Comparison of ENCODE assay signal across 1 cellular context in genomic region chr2:241659150-241659739, GRCh38.
A peak's percentile ranks its signal among the peaks of the same experiment; 100 is the strongest.
TF ChIP-seq lines count a peak whose summit lies in the region.

No MANE protein-coding gene starts in this region.

TF ChIP-seq in IMR-90, 13 proteins besides CTCF, POLR2A, EP300 and RAD21 (continued from another document):
- TF ChIP-seq, protein P1, sequence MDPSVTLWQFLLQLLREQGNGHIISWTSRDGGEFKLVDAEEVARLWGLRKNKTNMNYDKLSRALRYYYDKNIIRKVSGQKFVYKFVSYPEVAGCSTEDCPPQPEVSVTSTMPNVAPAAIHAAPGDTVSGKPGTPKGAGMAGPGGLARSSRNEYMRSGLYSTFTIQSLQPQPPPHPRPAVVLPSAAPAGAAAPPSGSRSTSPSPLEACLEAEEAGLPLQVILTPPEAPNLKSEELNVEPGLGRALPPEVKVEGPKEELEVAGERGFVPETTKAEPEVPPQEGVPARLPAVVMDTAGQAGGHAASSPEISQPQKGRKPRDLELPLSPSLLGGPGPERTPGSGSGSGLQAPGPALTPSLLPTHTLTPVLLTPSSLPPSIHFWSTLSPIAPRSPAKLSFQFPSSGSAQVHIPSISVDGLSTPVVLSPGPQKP (IDR thresholded peaks at IDR 0.05; ENCODE audit: borderline replicate concordance, low read depth, low read length) = no peak
- TF ChIP-seq CHD1 (IDR thresholded peaks at IDR 0.05; ENCODE audit: low read depth, low read length) = no peak
- peak; percentile 73 for TF ChIP-seq SMC3 (IDR thresholded peaks at IDR 0.05; ENCODE audit: low read depth, low read length)
- no peak for TF ChIP-seq USF2 (IDR thresholded peaks at IDR 0.05; ENCODE audit: low read depth, low read length)
